In the genomic region with DNA sequence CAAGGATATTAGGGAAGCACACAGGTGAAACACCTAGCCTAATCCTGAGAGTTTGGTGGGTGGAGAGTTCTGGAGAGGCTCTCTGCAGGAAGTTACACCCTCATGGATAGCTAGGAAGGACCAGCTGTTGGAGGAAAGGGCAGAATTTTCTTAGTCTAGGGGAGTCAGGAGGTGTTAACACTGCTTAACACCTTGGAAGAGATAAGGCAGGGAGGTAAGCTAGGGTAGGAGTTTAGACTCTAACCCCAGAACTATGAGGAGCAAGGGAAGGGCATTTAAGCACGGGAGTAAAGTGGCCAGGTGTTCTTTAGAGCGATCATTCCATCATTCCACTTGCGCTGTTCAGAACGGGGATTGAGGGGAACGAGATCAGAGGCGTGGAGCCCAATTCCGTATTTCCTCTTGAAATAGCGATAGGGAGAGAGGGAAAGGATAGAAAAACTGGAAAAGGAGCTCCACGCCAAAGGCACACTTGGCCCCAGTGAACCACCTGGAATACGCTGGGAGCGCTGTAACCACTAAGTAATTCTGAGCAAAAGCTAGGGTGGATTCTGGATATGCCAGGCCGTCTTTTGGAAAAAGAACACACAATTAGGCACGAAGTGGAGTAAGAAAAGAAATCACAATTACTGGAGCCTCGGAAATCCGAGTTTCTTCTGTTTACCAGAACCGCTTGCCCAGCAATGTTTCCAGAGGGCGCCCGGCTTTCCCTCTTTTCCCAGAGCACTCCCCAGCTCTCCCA, we compare ENCODE assay signal across 10 cellular contexts. TPM values are rescaled to one million over a fixed set of nuclear protein-coding genes. Genes with fewer than 3 reads are reported as not detected.
DNase-seq lines count a peak whose midpoint lies in the region; ATAC-seq and TF ChIP-seq lines count a peak whose summit lies in the region.
"Had no signal": no experiment of that assay in that cellular context is flagged by ENCODE, and none has a peak within 500 bp of the region (broad histone marks: within the 10 kb centered on the region; RNA-seq: fewer than 3 reads in every experiment).

No MANE protein-coding gene starts in this region.

- 13% methylated on average over 18 of the region's 18 CpGs for WGBS in lower leg skin, 2 donors

- in situ Hi-C loops in astrocyte of the spinal cord (cut with HindIII; ENCODE audit: low sequenced_read_pairs), result no loop called here

- ATAC-seq in upper lobe of right lung (no peak), HG02610 (IDR thresholded peaks at IDR 0.05; ENCODE audit: unreplicated experiment) (no peak)

- TF ChIP-seq CTCF in astrocyte of the spinal cord (IDR thresholded peaks at IDR 0.05; ENCODE audit: low read depth, low read length) (no peak), lower leg skin (IDR thresholded peaks at IDR 0.05) (no peak), upper lobe of right lung (IDR thresholded peaks at IDR 0.05) (no peak), GM20000 (IDR thresholded peaks at IDR 0.05; ENCODE audit: extremely low read depth, missing control alignments) (no peak)

- peaks cover 22% of the 10 kb centered on the region for H3K27me3 Mint-ChIP-seq in activated naive CD4-positive, alpha-beta T cell treated with anti-CD3 and anti-CD28 coated beads, Interleukin-2, amount 50 U/mL, for 24 hours

- no peak for TF ChIP-seq POLR2A in lower leg skin (IDR thresholded peaks at IDR 0.05)

- H3K36me3 ChIP-seq in upper lobe of right lung, result no peaks in the 10 kb centered on the region

- no peaks in the 10 kb centered on the region for H3K9me3 Mint-ChIP-seq in activated naive CD4-positive, alpha-beta T cell treated with anti-CD3 and anti-CD28 coated beads, Interleukin-2, amount 50 U/mL, for 24 hours

- H3K4me3 ChIP-seq in astrocyte of the spinal cord (ENCODE audit: low read depth, low read length) (peak overlapping the region; percentile 70), lower leg skin (ENCODE audit: low read depth, poor library complexity, severe bottlenecking) (peak overlapping the region; percentile 41), upper lobe of right lung (peak overlapping the region; percentile 71)

- intact Hi-C loops in lower leg skin (cut with DNase I; ENCODE audit: low total_unique reads), result no loop called here
- intact Hi-C loops in upper lobe of right lung (cut with DNase I), result no loop called here

- H3K27ac ChIP-seq in upper lobe of right lung, result no peak overlapping the region

- H3K36me3 Mint-ChIP-seq in activated naive CD4-positive, alpha-beta T cell treated with anti-CD3 and anti-CD28 coated beads, Interleukin-2, amount 50 U/mL, for 24 hours, result no peaks in the 10 kb centered on the region

- no peak overlapping the region for H3K27ac Mint-ChIP-seq in activated naive CD4-positive, alpha-beta T cell treated with anti-CD3 and anti-CD28 coated beads, Interleukin-2, amount 50 U/mL, for 24 hours

- peaks cover 10% of the 10 kb centered on the region for H3K4me1 ChIP-seq in upper lobe of right lung

- no peaks in the 10 kb centered on the region for H3K9me3 ChIP-seq in upper lobe of right lung

- peak overlapping the region; percentile 87 for H3K4me3 Mint-ChIP-seq in activated naive CD4-positive, alpha-beta T cell treated with anti-CD3 and anti-CD28 coated beads, Interleukin-2, amount 50 U/mL, for 24 hours

- H3K27me3 ChIP-seq in upper lobe of right lung, result no peaks in the 10 kb centered on the region

- no peak for DNase-seq in activated naive CD4-positive, alpha-beta T cell treated with anti-CD3 and anti-CD28 coated beads, Interleukin-2, amount 50 U/mL, for 16 hours
- DNase-seq in astrocyte of the spinal cord (ENCODE audit: low read depth, low spot score), result no peak
- no peak for DNase-seq in lower leg skin (ENCODE audit: low spot score in 2 of 2)
- no peak for DNase-seq in upper lobe of right lung
- no peak for DNase-seq in GM20000 (ENCODE audit: low spot score)
- DNase-seq in NCI-H2081 treated with DMSO at 0.1 percent for 48 hours (lab: John Stamatoyannopoulos, UW), result no peak
- DNase-seq: left cardiac atrium, OCI-M1 had no signal

- H3K4me1 Mint-ChIP-seq in activated naive CD4-positive, alpha-beta T cell treated with anti-CD3 and anti-CD28 coated beads, Interleukin-2, amount 50 U/mL, for 24 hours, result peaks cover 17% of the 10 kb centered on the region

RNA-seq across cellular contexts. Expression of a gene that starts 1.5 kb away (rescaled TPM):
- total RNA-seq in lower leg skin (10 to 100 TPM; 22.5 to 45.5 (median 35.3) TPM), upper lobe of right lung (26.5 TPM)
